In genomic region chr6:11066505-11067347, GRCh38 we compare ENCODE assay signal across 2 cellular contexts.
A peak's percentile ranks its signal among the peaks of the same experiment; 100 is the strongest.
TF ChIP-seq lines count a peak whose summit lies in the region.

No MANE protein-coding gene starts in this region.

TF ChIP-seq in liver, 16 proteins besides CTCF, POLR2A, EP300 and RAD21 (continued from another document):
- TF ChIP-seq ATF3 (IDR thresholded peaks at IDR 0.05) (peak; percentile 20), EGR1 (IDR thresholded peaks at IDR 0.05; ENCODE audit: low read depth in 2 of 2) (no peak), HNF4A (conservative IDR thresholded peaks at IDR 0.05) (peak in 1 of 2 donors; percentile 40), FOXA2 (IDR thresholded peaks at IDR 0.05) (peak; percentile 41)

TF ChIP-seq in SK-N-SH, 30 proteins besides CTCF, POLR2A, EP300 and RAD21 (continued from another document):
- TF ChIP-seq PBX3 (IDR thresholded peaks at IDR 0.05), result no peak
TF ChIP-seq in SK-N-SH: peak in this region for 0.
